In genomic region chr1:98399219-98399618, GRCh38 we compare ENCODE assay signal across 16 cellular contexts.
DNase-seq lines count a peak whose midpoint lies in the region; ATAC-seq and TF ChIP-seq lines count a peak whose summit lies in the region.
"Had no signal": no experiment of that assay in that cellular context is flagged by ENCODE, and none has a peak within 500 bp of the region (broad histone marks: within the 10 kb centered on the region; RNA-seq: fewer than 3 reads in every experiment).

No MANE protein-coding gene starts in this region.

- no peak overlapping the region for H3K4me3 Mint-ChIP-seq in activated T-cell treated with anti-CD3 and anti-CD28 coated beads, Interleukin-2, amount 50 U/mL, for 4 hours
- H3K4me3 Mint-ChIP-seq: CD4-positive, CD25-positive, alpha-beta regulatory T cell had no signal

- peaks cover 12% of the 10 kb centered on the region for H3K4me1 Mint-ChIP-seq in activated T-cell treated with anti-CD3 and anti-CD28 coated beads, Interleukin-2, amount 50 U/mL, for 4 hours (ENCODE audit: low read depth)

- no peaks in the 10 kb centered on the region for H3K36me3 ChIP-seq in SK-N-MC (ENCODE audit: insufficient read depth, low read length)

- H3K9me3 ChIP-seq in SK-N-MC (ENCODE audit: low read depth, low read length) = no peaks in the 10 kb centered on the region
- H3K9me3 ChIP-seq: A549 had no signal

- H3K9me3 Mint-ChIP-seq in activated T-cell treated with anti-CD3 and anti-CD28 coated beads, Interleukin-2, amount 50 U/mL, for 4 hours = no peaks in the 10 kb centered on the region

- ATAC-seq in HG02885 (IDR thresholded peaks at IDR 0.05; ENCODE audit: poor library complexity, unreplicated experiment) = peak; percentile 47
- ATAC-seq in foreskin keratinocyte = peak; percentile 51
- no peak for ATAC-seq in activated T-cell treated with anti-CD3 and anti-CD28 coated beads, Interleukin-2, amount 50 U/mL, for 4 hours
- ATAC-seq: A549, PC-3 had no signal

- peak overlapping the region; percentile 36; the same call in 1 of the 2 replicates for H3K4me3 ChIP-seq in SK-N-MC
- H3K4me3 ChIP-seq: A549 had no signal

- no peaks in the 10 kb centered on the region for H3K27me3 Mint-ChIP-seq in activated T-cell treated with anti-CD3 and anti-CD28 coated beads, Interleukin-2, amount 50 U/mL, for 4 hours (ENCODE audit: low read depth)
- H3K27me3 Mint-ChIP-seq: CD4-positive, CD25-positive, alpha-beta regulatory T cell had no signal

- intact Hi-C loops in cardiac septum (cut with DNase I) = no loop called here

- H3K9ac ChIP-seq in SK-N-MC (ENCODE audit: insufficient read length) = no peak overlapping the region

- peaks cover 3% of the 10 kb centered on the region for H3K4me1 ChIP-seq in foreskin keratinocyte

- H3K27ac ChIP-seq in SK-N-MC (peak overlapping the region; percentile 64; the same call in 1 of the 2 replicates), foreskin keratinocyte (no peak overlapping the region)
- H3K27ac ChIP-seq: A549 had no signal

- H3K27me3 ChIP-seq in foreskin keratinocyte = no peaks in the 10 kb centered on the region

- no peaks in the 10 kb centered on the region for H3K36me3 Mint-ChIP-seq in activated T-cell treated with anti-CD3 and anti-CD28 coated beads, Interleukin-2, amount 50 U/mL, for 4 hours (ENCODE audit: insufficient read depth)
- H3K36me3 Mint-ChIP-seq: CD4-positive, CD25-positive, alpha-beta regulatory T cell had no signal

- peak; percentile 71 for DNase-seq in EH (ENCODE audit: low read depth)
- no peak for DNase-seq in SK-N-MC (ENCODE audit: low read depth, low spot score)
- no peak for DNase-seq in foreskin keratinocyte
- no peak for DNase-seq in AG08396 (ENCODE audit: low spot score)
- no peak for DNase-seq in cardiac septum (ENCODE audit: low spot score)
- DNase-seq in activated T-cell treated with anti-CD3 and anti-CD28 coated beads, Interleukin-2, amount 50 U/mL, for 4 hours = no peak
- DNase-seq in putamen (ENCODE audit: low spot score) = no peak
- DNase-seq: CD4-positive, CD25-positive, alpha-beta regulatory T cell; DMS79; NCI-H1092; NCI-H345; NCI-H69; PC-3; Right ventricle myocardium superior had no signal

- TF ChIP-seq CTCF in foreskin keratinocyte (conservative IDR thresholded peaks at IDR 0.05) = no peak

Comparison
In these comparisons a context has a peak if more than half of its experiments do, and no peak if none do; other contexts are left out.
1. ATAC-seq: peak in HG02885 (single experiment) and foreskin keratinocyte (single experiment); none in activated T-cell treated with anti-CD3 and anti-CD28 coated beads, Interleukin-2, amount 50 U/mL, for 4 hours (0 of 2).